In the genomic region with DNA sequence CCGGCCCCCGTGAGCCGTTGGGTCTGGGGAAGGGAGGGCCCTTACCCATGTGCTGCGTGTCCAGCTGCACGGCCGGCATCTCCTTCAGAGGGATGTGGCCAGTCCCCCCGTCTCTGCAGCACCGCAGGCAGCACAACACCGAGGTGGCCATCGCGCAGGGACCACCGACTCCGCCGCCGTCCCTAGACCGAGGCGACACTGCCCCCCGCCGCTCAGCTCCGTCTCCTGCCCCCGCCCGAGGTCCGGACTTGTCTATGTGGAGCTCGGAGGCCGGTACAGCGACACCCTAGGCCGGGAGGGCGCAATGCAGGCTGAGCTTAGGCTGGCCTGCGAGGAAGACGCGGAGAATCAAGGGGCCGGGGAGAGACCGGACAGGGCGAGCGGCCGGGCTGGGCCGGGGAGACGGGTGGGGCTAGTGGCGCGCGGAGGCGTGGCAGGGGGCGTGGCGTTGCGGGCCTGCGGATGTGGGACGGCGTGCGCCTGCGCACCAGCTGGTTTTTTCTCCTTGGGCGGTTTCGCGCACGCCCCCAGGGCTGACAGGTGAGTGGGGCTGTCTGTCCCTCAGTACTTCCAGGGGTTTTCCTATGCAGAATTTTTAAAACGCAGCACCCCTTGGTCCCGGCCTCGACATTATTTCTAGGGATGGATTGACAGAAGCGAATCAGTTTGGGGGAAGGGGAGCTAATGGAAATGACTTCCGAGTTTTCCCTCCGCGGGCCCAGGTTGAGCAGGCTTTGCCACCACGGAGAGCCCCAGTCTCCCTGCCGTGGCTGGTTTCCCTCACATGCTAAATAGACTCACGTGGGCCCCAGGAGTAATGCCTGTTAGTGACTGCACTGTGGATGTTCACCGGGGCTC, we compare ENCODE assay signal across 8 cellular contexts. TPM values are rescaled to one million over a fixed set of nuclear protein-coding genes. Genes with fewer than 3 reads are reported as not detected.
DNase-seq lines count a peak whose midpoint lies in the region; ATAC-seq and TF ChIP-seq lines count a peak whose summit lies in the region.

A gene with protein sequence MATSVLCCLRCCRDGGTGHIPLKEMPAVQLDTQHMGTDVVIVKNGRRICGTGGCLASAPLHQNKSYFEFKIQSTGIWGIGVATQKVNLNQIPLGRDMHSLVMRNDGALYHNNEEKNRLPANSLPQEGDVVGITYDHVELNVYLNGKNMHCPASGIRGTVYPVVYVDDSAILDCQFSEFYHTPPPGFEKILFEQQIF (minus strand): TSS at position 256 of the 858 bp plus-strand sequence. CDS start 105 bp downstream, at position 151.

- peak within 1 kb of the TSS; percentile 89 for H3K4me3 ChIP-seq in HUES6 (ENCODE audit: low read depth, low read length)
- H3K4me3 ChIP-seq in NT2/D1 (ENCODE audit: insufficient read length, low read depth): peak within 1 kb of the TSS; percentile 54
- peak within 1 kb of the TSS; percentile 82 for H3K4me3 ChIP-seq in mesodermal cell (ENCODE audit: extremely low read depth, insufficient read depth, low read length, poor library complexity, severe bottlenecking)

- no peaks in the 10 kb centered on the region for H3K36me3 Mint-ChIP-seq in endothelial cell (ENCODE audit: low read depth, unreplicated experiment)

- peak; percentile 79 for TF ChIP-seq CTCF in endothelial cell (IDR thresholded peaks at IDR 0.05; ENCODE audit: unreplicated experiment)

- H3K9me3 ChIP-seq in HUES6 (ENCODE audit: control insufficient read depth, insufficient read depth, low read depth, low read length): no peaks in the 10 kb centered on the region
- H3K9me3 ChIP-seq in NT2/D1 (ENCODE audit: insufficient read depth, low read length): no peaks in the 10 kb centered on the region
- no peaks in the 10 kb centered on the region for H3K9me3 ChIP-seq in mesodermal cell (ENCODE audit: control insufficient read depth, low read length)

- no peaks in the 10 kb centered on the region for H3K9me3 Mint-ChIP-seq in endothelial cell (ENCODE audit: unreplicated experiment)

- peaks cover 7% of the 10 kb centered on the region for H3K4me1 Mint-ChIP-seq in endothelial cell (ENCODE audit: unreplicated experiment)

- H3K27me3 ChIP-seq in HUES6 (ENCODE audit: control insufficient read depth, insufficient read depth, low read length) (peaks cover 11% of the 10 kb centered on the region), NT2/D1 (ENCODE audit: insufficient read depth, insufficient read length) (no peaks in the 10 kb centered on the region)

- WGBS in mesodermal cell (ENCODE audit: insufficient coverage in 2 of 2), 2 experiments: 0% methylated on average over 52 to 55 of the region's 65 CpGs

- H3K9ac ChIP-seq in HUES6 (ENCODE audit: low read length): peak within 1 kb of the TSS; percentile 72
- peak within 1 kb of the TSS; percentile 56 for H3K9ac ChIP-seq in NT2/D1 (ENCODE audit: insufficient read length, low read depth)

- H3K36me3 ChIP-seq in HUES6 (ENCODE audit: control insufficient read depth, insufficient read depth, low read length) (no peaks in the 10 kb centered on the region), NT2/D1 (ENCODE audit: insufficient read depth, insufficient read length, low read length) (no peaks in the 10 kb centered on the region), mesodermal cell (ENCODE audit: control insufficient read depth, insufficient read depth, low read length) (no peaks in the 10 kb centered on the region)

- peak within 1 kb of the TSS; percentile 94 for H3K4me3 Mint-ChIP-seq in endothelial cell (ENCODE audit: unreplicated experiment)

- H3K27me3 Mint-ChIP-seq in endothelial cell (ENCODE audit: unreplicated experiment): no peaks in the 10 kb centered on the region

- peak within 1 kb of the TSS; percentile 76 for H3K27ac Mint-ChIP-seq in endothelial cell (ENCODE audit: unreplicated experiment)

- ATAC-seq in GM21447 (IDR thresholded peaks at IDR 0.05; ENCODE audit: unreplicated experiment): peak; percentile 95

- peaks cover 4% of the 10 kb centered on the region; the same call in 1 of the 2 replicates for H3K4me1 ChIP-seq in HUES6 (ENCODE audit: control insufficient read depth, insufficient read depth, low read length)
- H3K4me1 ChIP-seq in NT2/D1 (ENCODE audit: insufficient read depth, insufficient read length): no peaks in the 10 kb centered on the region
- peaks cover 6% of the 10 kb centered on the region for H3K4me1 ChIP-seq in mesodermal cell (ENCODE audit: control insufficient read depth, insufficient read depth, low read length, poor library complexity, severe bottlenecking)

- DNase-seq in DMS 273 treated with DMSO at 0.1 percent for 48 hours (lab: John Stamatoyannopoulos, UW) (peak; percentile 89), NT2/D1 (ENCODE audit: low read depth, low spot score) (peak; percentile 91), endothelial cell (ENCODE audit: low spot score) (peak; percentile 99)
- DNase-seq in activated CD8-positive, alpha-beta memory T cell treated with anti-CD3 and anti-CD28 coated beads, Interleukin-2, amount 50 U/mL, for 24 hours (ENCODE audit: extremely low read depth): peak; percentile 84
- peak; percentile 96 for DNase-seq in stimulated activated CD8-positive, alpha-beta memory T cell treated with anti-CD3 and anti-CD28 coated beads, Interleukin-15, amount 100 ng/mL, for 24 hours (ENCODE audit: low read depth)

- H3K27ac ChIP-seq in HUES6 (ENCODE audit: low read depth, low read length) (no peak within 1 kb of the TSS), mesodermal cell (ENCODE audit: low read depth, low read length, severe bottlenecking) (peak within 1 kb of the TSS; percentile 76)

RNA-seq across cellular contexts. Expression of the gene that starts here (rescaled TPM):
- 4.6 TPM for total RNA-seq in endothelial cell (ENCODE audit: unreplicated experiment)
- polyA plus RNA-seq in mesodermal cell (2013, experiment 1 of 2): 6.5 TPM
- 8.4 TPM for polyA plus RNA-seq in mesodermal cell (2013, experiment 2 of 2)
